ENCODE assay signal across 8 cellular contexts in the genomic region with DNA sequence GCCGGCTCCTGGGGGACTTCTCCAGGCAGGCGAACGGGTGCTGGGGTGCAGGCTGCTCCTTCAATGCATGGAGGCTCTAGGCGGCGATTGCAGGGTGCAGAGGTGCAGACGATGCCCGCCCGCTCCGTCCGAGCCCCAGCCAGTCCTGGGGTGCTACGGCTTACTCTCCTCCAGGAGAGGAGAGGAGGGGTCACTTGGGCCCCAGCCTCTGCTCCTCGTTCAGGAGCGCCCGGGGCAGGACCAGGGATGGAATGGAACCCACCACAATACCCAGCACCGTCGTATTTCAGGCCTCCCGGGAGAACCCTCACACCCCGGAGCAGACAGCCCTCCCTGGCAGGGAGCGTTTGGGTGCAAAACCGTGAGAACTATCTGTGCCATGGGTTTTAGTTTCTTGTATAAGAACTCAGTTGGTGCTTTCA. TPM values are rescaled to one million over a fixed set of nuclear protein-coding genes. Genes with fewer than 3 reads are reported as not detected.
A peak's percentile ranks its signal among the peaks of the same experiment; 100 is the strongest.
DNase-seq lines count a peak whose midpoint lies in the region; ATAC-seq and TF ChIP-seq lines count a peak whose summit lies in the region.

No MANE protein-coding gene starts in this region.

- H3K27ac ChIP-seq in prostate gland: peak overlapping the region; percentile 69 to 77

- H3K4me1 Mint-ChIP-seq in activated B cell treated with CpG ODN at 0.5 μM for 24 hours: peaks cover 43% of the 10 kb centered on the region

- CTCF ChIA-PET in activated B cell treated with CpG ODN at 0.5 μM for 24 hours (lab: Charles Lee): interaction anchor here (1.6 kb wide), 1 partner anchor 246 kb away, joined by 5 read pairs; no protein-coding TSS in a partner anchor

- under 1% methylated on average over 20 of the region's 20 CpGs for WGBS in prostate gland

- POLR2A ChIA-PET in activated B cell treated with CpG ODN at 0.5 μM for 24 hours (lab: Charles Lee): interaction anchor here (0.6 to 2.6 kb wide), 6 partner anchors 8 to 330 kb away, joined by 3 to 9 read pairs (median 4); a partner anchor contains a TSS

- no peaks in the 10 kb centered on the region for H3K9me3 ChIP-seq in prostate gland

- DNase-seq in GM03348 (ENCODE audit: low spot score) (peak; percentile 39), activated B cell treated with CpG ODN at 0.5 μM for 24 hours (no peak), glomerular visceral epithelial cell (ENCODE audit: extremely low spot score) (peak; percentile 18), prostate gland (ENCODE audit: low spot score) (no peak), iPS-NIHi7 (ENCODE audit: extremely low spot score) (no peak), NCI-H1436 (lab: John Stamatoyannopoulos, UW) (no peak), NCI-H748 (lab: John Stamatoyannopoulos, UW; ENCODE audit: unreplicated experiment) (no peak)

- no peaks in the 10 kb centered on the region for H3K27me3 Mint-ChIP-seq in activated B cell treated with CpG ODN at 0.5 μM for 24 hours

- peak overlapping the region; percentile 89 to 99 for H3K4me3 ChIP-seq in prostate gland

- intact Hi-C loops in activated B cell treated with CpG ODN at 0.5 μM for 24 hours (cut with micrococcal nuclease): loop anchor here (10.0 kb wide), 1 partner anchor 89 kb away; a partner anchor contains a TSS
- intact Hi-C loops in prostate gland (cut with DNase I): loop anchor here (5.0 kb wide), 1 partner anchor 127 kb away; a partner anchor contains a TSS

- H3K36me3 ChIP-seq in prostate gland: no peaks in the 10 kb centered on the region

- H3K27ac Mint-ChIP-seq in activated B cell treated with CpG ODN at 0.5 μM for 24 hours: peak overlapping the region; percentile 87

- peak overlapping the region; percentile 92 for H3K4me3 Mint-ChIP-seq in activated B cell treated with CpG ODN at 0.5 μM for 24 hours

- no peak for TF ChIP-seq CTCF in activated B cell treated with CpG ODN at 0.5 μM for 24 hours (IDR thresholded peaks at IDR 0.05)
- no peak for TF ChIP-seq CTCF in prostate gland (IDR thresholded peaks at IDR 0.05)

- no peaks in the 10 kb centered on the region for H3K27me3 ChIP-seq in prostate gland (replicated peaks; ENCODE audit: insufficient read depth)

- TF ChIP-seq POLR2A in prostate gland (IDR thresholded peaks at IDR 0.05): no peak

- H3K9me3 Mint-ChIP-seq in activated B cell treated with CpG ODN at 0.5 μM for 24 hours: no peaks in the 10 kb centered on the region

- ATAC-seq in HG02840 (IDR thresholded peaks at IDR 0.05; ENCODE audit: low FRiP score, unreplicated experiment): peak; percentile 23
- peak; percentile 25 for ATAC-seq in activated B cell treated with CpG ODN at 0.5 μM for 24 hours (ENCODE audit: low read depth)

- H3K4me1 ChIP-seq in prostate gland (replicated peaks): no peaks in the 10 kb centered on the region

- H3K36me3 Mint-ChIP-seq in activated B cell treated with CpG ODN at 0.5 μM for 24 hours (ENCODE audit: low read depth): peaks cover 25% of the 10 kb centered on the region

RNA-seq across cellular contexts. Expression of a gene that starts 46.6 kb away (rescaled TPM):
- total RNA-seq in activated B cell treated with CpG ODN at 0.5 μM for 24 hours (45.8 and 51.9 TPM in 2 replicates), prostate gland (10 to 100 TPM; 44.5 to 52.3 TPM)

Comparison
In these comparisons a context has a peak if more than half of its experiments do, and no peak if none do; other contexts are left out.
1. DNase-seq: peak in GM03348 (single experiment) and glomerular visceral epithelial cell (single experiment); none in activated B cell treated with CpG ODN at 0.5 μM for 24 hours (single experiment), prostate gland (single experiment), iPS-NIHi7 (single experiment), NCI-H1436 (single experiment) and NCI-H748 (single experiment).